Comparison of ENCODE assay signal across 1 cellular context in genomic region chr12:2013527-2014223, GRCh38.
TF ChIP-seq lines count a peak whose summit lies in the region.

No MANE protein-coding gene starts in this region.

TF ChIP-seq in WTC11, 78 proteins besides CTCF, POLR2A, EP300 and RAD21 (continued from another document):
- TF ChIP-seq USF2 (CRISPR knock-in tag; IDR thresholded peaks at IDR 0.05) (no peak), SMAD3 (CRISPR knock-in tag; IDR thresholded peaks at IDR 0.05; ENCODE audit: borderline replicate concordance) (no peak), CREB1 (CRISPR knock-in tag; IDR thresholded peaks at IDR 0.05) (no peak)
- TF ChIP-seq, protein P1, sequence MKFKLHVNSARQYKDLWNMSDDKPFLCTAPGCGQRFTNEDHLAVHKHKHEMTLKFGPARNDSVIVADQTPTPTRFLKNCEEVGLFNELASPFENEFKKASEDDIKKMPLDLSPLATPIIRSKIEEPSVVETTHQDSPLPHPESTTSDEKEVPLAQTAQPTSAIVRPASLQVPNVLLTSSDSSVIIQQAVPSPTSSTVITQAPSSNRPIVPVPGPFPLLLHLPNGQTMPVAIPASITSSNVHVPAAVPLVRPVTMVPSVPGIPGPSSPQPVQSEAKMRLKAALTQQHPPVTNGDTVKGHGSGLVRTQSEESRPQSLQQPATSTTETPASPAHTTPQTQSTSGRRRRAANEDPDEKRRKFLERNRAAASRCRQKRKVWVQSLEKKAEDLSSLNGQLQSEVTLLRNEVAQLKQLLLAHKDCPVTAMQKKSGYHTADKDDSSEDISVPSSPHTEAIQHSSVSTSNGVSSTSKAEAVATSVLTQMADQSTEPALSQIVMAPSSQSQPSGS (CRISPR knock-in tag; IDR thresholded peaks at IDR 0.05; ENCODE audit: borderline replicate concordance, low read depth), result no peak
